ENCODE assay signal across 1 cellular context in genomic region chr2:36480596-36480995, GRCh38.
TF ChIP-seq lines count a peak whose summit lies in the region.

No MANE protein-coding gene starts in this region.

TF ChIP-seq in endothelial cell of umbilical vein, 7 proteins besides CTCF, POLR2A, EP300 and RAD21:
- TF ChIP-seq EZH2 (IDR thresholded peaks at IDR 0.05; ENCODE audit: borderline replicate concordance, low read depth, low read length, severe bottlenecking) (no peak), JUN (IDR thresholded peaks at IDR 0.05; ENCODE audit: borderline replicate concordance, insufficient read depth, insufficient read length, low read depth) (no peak)
